Comparison of ENCODE assay signal across 1 cellular context in the genomic region with DNA sequence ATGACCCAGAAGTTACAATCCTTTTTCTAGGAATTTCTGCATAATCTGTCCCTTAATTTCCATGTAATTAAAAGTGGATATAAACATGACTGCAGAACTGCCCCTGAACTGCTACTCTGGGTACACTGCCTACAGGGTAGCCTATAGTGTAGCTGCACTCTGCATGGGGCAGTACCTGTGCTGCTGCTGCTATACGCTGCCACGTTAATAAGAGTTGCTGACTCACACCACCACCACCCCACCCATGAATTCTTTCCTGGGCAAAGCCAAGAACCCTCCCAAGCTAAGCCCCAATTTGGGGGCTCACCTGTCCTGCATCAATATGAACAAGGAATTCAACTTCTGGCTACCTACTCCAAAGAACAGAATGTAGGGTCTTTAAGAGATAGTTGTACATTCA.
TF ChIP-seq lines count a peak whose summit lies in the region.

No MANE protein-coding gene starts in this region.

TF ChIP-seq in K562, 482 proteins besides CTCF, POLR2A, EP300 and RAD21:
- TF ChIP-seq ZNF316 (IDR thresholded peaks at IDR 0.05) (peak; percentile 28; the same call in 1 of the 2 replicates), KAT2B (IDR thresholded peaks at IDR 0.05; ENCODE audit: low read depth, low read length) (no peak), ZNF780A (CRISPR knock-in tag; IDR thresholded peaks at IDR 0.05) (no peak), ZNF644 (tag; IDR thresholded peaks at IDR 0.05; ENCODE audit: low read depth) (no peak), MAFG (tag; conservative IDR thresholded peaks at IDR 0.05) (0 out of 2 replicates have a peak, but pooled peaks have one; percentile 29), NFE2 (IDR thresholded peaks at IDR 0.05; ENCODE audit: low read depth) (peak; percentile 72), C11orf30 (IDR thresholded peaks at IDR 0.05; ENCODE audit: low read depth) (peak; percentile 70), MTA1 (IDR thresholded peaks at IDR 0.05; ENCODE audit: borderline replicate concordance) (no peak)
